20 cellular contexts compared by ENCODE assay signal in genomic region chr2:219733106-219733505, GRCh38.
DNase-seq lines count a peak whose midpoint lies in the region; FAIRE-seq and TF ChIP-seq lines count a peak whose summit lies in the region.
"Had no signal": no experiment of that assay in that cellular context is flagged by ENCODE, and none has a peak within 500 bp of the region (broad histone marks: within the 10 kb centered on the region; RNA-seq: fewer than 3 reads in every experiment).

No MANE protein-coding gene starts in this region.

- H3K27ac ChIP-seq in WERI-Rb-1 (no peak overlapping the region), keratinocyte (ENCODE audit: control insufficient read depth, insufficient read depth, low read length) (no peak overlapping the region), hepatocyte (no peak overlapping the region)

- no peaks in the 10 kb centered on the region for H3K9me1 ChIP-seq in keratinocyte (ENCODE audit: control insufficient read depth, extremely low read depth, insufficient read depth, low read length)

- H3K36me3 ChIP-seq in WERI-Rb-1, result no peaks in the 10 kb centered on the region
- H3K36me3 ChIP-seq in keratinocyte (ENCODE audit: control insufficient read depth in 2 of 2, extremely low read depth in 1 of 2, insufficient read depth in 2 of 2, low read length in 2 of 2), result no peaks in the 10 kb centered on the region
- H3K36me3 ChIP-seq in hepatocyte (replicated peaks; ENCODE audit: insufficient read depth, low read depth), result no peaks in the 10 kb centered on the region

- H3K27me3 ChIP-seq in WERI-Rb-1 (ENCODE audit: insufficient read depth, low read depth, severe bottlenecking), result no peaks in the 10 kb centered on the region
- no peaks in the 10 kb centered on the region for H3K27me3 ChIP-seq in keratinocyte (ENCODE audit: control insufficient read depth, extremely low read depth, insufficient read depth, low read length)
- peaks cover 5% of the 10 kb centered on the region for H3K27me3 ChIP-seq in hepatocyte

- TF ChIP-seq CTCF in WERI-Rb-1 (IDR thresholded peaks at IDR 0.05; ENCODE audit: low read depth, low read length), result no peak
- TF ChIP-seq CTCF in keratinocyte (optimal IDR thresholded peaks at IDR 0.05 in 1 of 3, IDR thresholded peaks at IDR 0.05 in 1 of 3, conservative IDR thresholded peaks at IDR 0.05 in 1 of 3; ENCODE audit: extremely low read depth in 1 of 3, insufficient read depth in 2 of 3, low read length in 3 of 3), result no peak
- TF ChIP-seq CTCF in GM13976 (IDR thresholded peaks at IDR 0.05; ENCODE audit: borderline replicate concordance, control extremely low read depth, extremely low read depth, insufficient read depth, missing control alignments), result no peak
- no peak for TF ChIP-seq CTCF in hepatocyte (IDR thresholded peaks at IDR 0.05; ENCODE audit: poor library complexity)

- H3K9me3 ChIP-seq in WERI-Rb-1 (ENCODE audit: severe bottlenecking) (no peaks in the 10 kb centered on the region), keratinocyte (ENCODE audit: control insufficient read depth, low read depth, low read length) (peaks cover 6% of the 10 kb centered on the region), hepatocyte (ENCODE audit: low read depth) (no peaks in the 10 kb centered on the region)

- dilution Hi-C loops in keratinocyte (cut with MboI; ENCODE audit: extremely low pct_ligation_motif_present, low sequenced_read_pairs), result no loop called here

- H3K4me1 ChIP-seq in keratinocyte (ENCODE audit: control insufficient read depth, extremely low read depth, insufficient read depth, low read length) (peaks cover 7% of the 10 kb centered on the region), hepatocyte (ENCODE audit: insufficient read depth) (peaks cover 14% of the 10 kb centered on the region)

- in situ Hi-C loops in GM13976 (cut with MboI; ENCODE audit: low sequenced_read_pairs, unreplicated experiment), result no loop called here

- H4K20me1 ChIP-seq in keratinocyte (ENCODE audit: control insufficient read depth, extremely low read depth, insufficient read depth, low read length) (no peaks in the 10 kb centered on the region), hepatocyte (ENCODE audit: insufficient read depth, poor library complexity, severe bottlenecking) (no peaks in the 10 kb centered on the region)

- H3K4me2 ChIP-seq in keratinocyte (ENCODE audit: control insufficient read depth, extremely low read depth, insufficient read depth, low read depth, low read length) (peak overlapping the region; percentile 40), hepatocyte (no peak overlapping the region)

- H3K4me3 ChIP-seq in WERI-Rb-1 (ENCODE audit: low read depth, low read length) (no peak overlapping the region), keratinocyte (ENCODE audit: control insufficient read depth in 2 of 3, extremely low read depth in 1 of 3, insufficient read depth in 2 of 3, low read depth in 1 of 3, low read length in 3 of 3) (no peak overlapping the region), hepatocyte (no peak overlapping the region)

- H2AFZ ChIP-seq in keratinocyte (ENCODE audit: control insufficient read depth, low read length) (no peak overlapping the region), hepatocyte (no peak overlapping the region)

- WGBS in hepatocyte (ENCODE audit: low lambda C conversion rate, missing lambda C conversion rate), result 71% methylated on average over 2 of the region's 2 CpGs

- no peaks in the 10 kb centered on the region for H3K79me2 ChIP-seq in keratinocyte (ENCODE audit: control insufficient read depth, insufficient read depth, low read length)
- no peaks in the 10 kb centered on the region for H3K79me2 ChIP-seq in hepatocyte

- H3K9me2 ChIP-seq in hepatocyte (replicated peaks; ENCODE audit: insufficient read depth), result no peaks in the 10 kb centered on the region

- DNase-seq in NCI-H345 (lab: John Stamatoyannopoulos, UW), result peak; percentile 13
- DNase-seq in NCI-H345 treated with DMSO at 0.1 percent for 48 hours (lab: John Stamatoyannopoulos, UW; ENCODE audit: unreplicated experiment), result no peak
- DNase-seq in WERI-Rb-1, result peak; percentile 16
- DNase-seq in keratinocyte (ENCODE audit: low read depth, low spot score), result no peak
- no peak for DNase-seq in T1000 (lab: John Stamatoyannopoulos, UW)
- no peak for DNase-seq in GM13976 (ENCODE audit: low spot score)
- no peak for DNase-seq in NCI-H748 treated with DMSO at 0.1 percent for 48 hours (lab: John Stamatoyannopoulos, UW)
- DNase-seq in hepatocyte (ENCODE audit: low spot score), result no peak
- DNase-seq: 8988T, COR-L47, DMS 273 treated with DMSO at 0.1 percent for 48 hours, GF-D8, KG1, NCI-H1417 treated with DMSO at 0.1 percent for 48 hours, NCI-H187 treated with DMSO at 0.1 percent for 48 hours, NCI-H510A, NCI-H774, OCI-M1, SHP77 treated with DMSO at 0.1 percent for 48 hours had no signal

- no peak overlapping the region for H3K9ac ChIP-seq in keratinocyte (ENCODE audit: control insufficient read depth, extremely low read depth, insufficient read depth, low read length)

- peak; percentile 71 for FAIRE-seq in keratinocyte (lab: Jason Lieb, UNC)
- FAIRE-seq: H1 had no signal

Comparison
In these comparisons a context has a peak if more than half of its experiments do, and no peak if none do; other contexts are left out.
1. DNase-seq: peak in NCI-H345 (single experiment) and WERI-Rb-1 (single experiment); none in NCI-H345 treated with DMSO at 0.1 percent for 48 hours (single experiment), keratinocyte (single experiment), T1000 (single experiment), GM13976 (single experiment), NCI-H748 treated with DMSO at 0.1 percent for 48 hours (single experiment) and hepatocyte (single experiment).